ENCODE assay signal across 20 cellular contexts in the genomic region with DNA sequence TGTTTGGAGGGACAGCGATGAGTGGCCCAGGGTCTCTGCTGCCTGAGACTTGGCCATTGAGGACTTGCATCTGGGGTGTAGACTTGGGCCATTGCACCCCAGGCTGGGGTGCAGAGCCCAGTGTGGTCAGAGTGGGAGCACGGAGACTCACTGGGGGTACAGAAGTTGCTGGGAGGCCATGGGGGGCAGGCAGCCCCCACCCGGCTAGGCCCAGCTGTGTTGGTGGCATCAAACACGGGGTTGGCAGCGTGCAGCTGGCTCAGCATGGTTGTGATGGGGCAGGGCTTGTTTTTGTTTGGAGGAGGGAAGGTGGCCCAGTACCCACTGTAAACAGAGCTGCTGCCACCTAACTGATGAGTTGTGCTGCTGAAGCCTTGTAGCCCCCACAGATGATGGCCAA. TPM values are rescaled to one million over a fixed set of nuclear protein-coding genes. Genes with fewer than 3 reads are reported as not detected.
"Had no signal": no experiment of that assay in that cellular context is flagged by ENCODE, and none has a peak within 500 bp of the region (broad histone marks: within the 10 kb centered on the region; RNA-seq: fewer than 3 reads in every experiment).

No MANE protein-coding gene starts in this region.

- H3K4me3 Mint-ChIP-seq: effector memory CD8-positive, alpha-beta T cell; immature natural killer cell; naive thymus-derived CD4-positive, alpha-beta T cell; nephron progenitor cell; stimulated activated memory B cell treated with anti-CD40 and anti-IgM and Interleukin-4, amounts not matched to agents 10 μg/mL and 1 μg/mL and 100 μg/mL, for 72 hours; stimulated activated naive CD8-positive, alpha-beta T cell treated with anti-CD3 and anti-CD28 coated beads, Interleukin-15, Interleukin-2, amounts not matched to agents 100 ng/mL and 50 ng/mL, for 24 hours had no signal

- H3K27ac Mint-ChIP-seq: effector memory CD8-positive, alpha-beta T cell; immature natural killer cell; naive thymus-derived CD4-positive, alpha-beta T cell; nephron progenitor cell; stimulated activated memory B cell treated with anti-CD40 and anti-IgM and Interleukin-4, amounts not matched to agents 10 μg/mL and 1 μg/mL and 100 μg/mL, for 72 hours; stimulated activated naive CD8-positive, alpha-beta T cell treated with anti-CD3 and anti-CD28 coated beads, Interleukin-15, Interleukin-2, amounts not matched to agents 100 ng/mL and 50 ng/mL, for 24 hours had no signal

- H3K27ac ChIP-seq: esophagus squamous epithelium, gastroesophageal sphincter, neutrophil, tibial artery, upper lobe of left lung, vagina had no signal

- H3K4me1 Mint-ChIP-seq: immature natural killer cell; stimulated activated memory B cell treated with anti-CD40 and anti-IgM and Interleukin-4, amounts not matched to agents 10 μg/mL and 1 μg/mL and 100 μg/mL, for 72 hours had no signal

- H3K36me3 ChIP-seq: esophagus squamous epithelium, gastroesophageal sphincter, neutrophil, tibial artery, upper lobe of left lung, vagina had no signal

- H3K9me3 Mint-ChIP-seq: effector memory CD8-positive, alpha-beta T cell; immature natural killer cell; nephron progenitor cell; stimulated activated memory B cell treated with anti-CD40 and anti-IgM and Interleukin-4, amounts not matched to agents 10 μg/mL and 1 μg/mL and 100 μg/mL, for 72 hours; stimulated activated naive CD8-positive, alpha-beta T cell treated with anti-CD3 and anti-CD28 coated beads, Interleukin-15, Interleukin-2, amounts not matched to agents 100 ng/mL and 50 ng/mL, for 24 hours had no signal

- ATAC-seq: effector memory CD8-positive, alpha-beta T cell; gastroesophageal sphincter; left cardiac atrium; stimulated activated memory B cell treated with anti-CD40 and anti-IgM and Interleukin-4, amounts not matched to agents 10 μg/mL and 1 μg/mL and 100 μg/mL, for 72 hours had no signal

- H3K27me3 ChIP-seq: gastroesophageal sphincter, tibial artery, upper lobe of left lung, vagina had no signal

- DNase-seq: effector memory CD8-positive, alpha-beta T cell; esophagus squamous epithelium; foreskin fibroblast; glutamatergic neuron; immature natural killer cell; left cardiac atrium; naive thymus-derived CD4-positive, alpha-beta T cell; nephron progenitor cell; stimulated activated CD4-positive, alpha-beta T cell treated with anti-CD3 and anti-CD28 coated beads, Interleukin-4, amount 100 ng/mL, for 24 hours; tibial artery; upper lobe of left lung had no signal

- H3K36me3 Mint-ChIP-seq: immature natural killer cell; naive thymus-derived CD4-positive, alpha-beta T cell; stimulated activated memory B cell treated with anti-CD40 and anti-IgM and Interleukin-4, amounts not matched to agents 10 μg/mL and 1 μg/mL and 100 μg/mL, for 72 hours had no signal

- H3K4me3 ChIP-seq: esophagus squamous epithelium, gastroesophageal sphincter, tibial artery, upper lobe of left lung, vagina had no signal

- FAIRE-seq: keratinocyte had no signal

- H3K9me3 ChIP-seq: esophagus squamous epithelium, gastroesophageal sphincter, neutrophil, tibial artery, upper lobe of left lung, vagina had no signal

- H3K27me3 Mint-ChIP-seq: stimulated activated memory B cell treated with anti-CD40 and anti-IgM and Interleukin-4, amounts not matched to agents 10 μg/mL and 1 μg/mL and 100 μg/mL, for 72 hours; stimulated activated naive CD8-positive, alpha-beta T cell treated with anti-CD3 and anti-CD28 coated beads, Interleukin-15, Interleukin-2, amounts not matched to agents 100 ng/mL and 50 ng/mL, for 24 hours had no signal

RNA-seq across cellular contexts. Expression of gene GLI2, which starts 42.1 kb away (rescaled TPM):
- total RNA-seq: lung microvascular endothelial cell, mononuclear cell, pulmonary artery endothelial cell had no signal
- polyA plus RNA-seq: immature natural killer cell; naive thymus-derived CD4-positive, alpha-beta T cell had no signal
